In the genomic region with DNA sequence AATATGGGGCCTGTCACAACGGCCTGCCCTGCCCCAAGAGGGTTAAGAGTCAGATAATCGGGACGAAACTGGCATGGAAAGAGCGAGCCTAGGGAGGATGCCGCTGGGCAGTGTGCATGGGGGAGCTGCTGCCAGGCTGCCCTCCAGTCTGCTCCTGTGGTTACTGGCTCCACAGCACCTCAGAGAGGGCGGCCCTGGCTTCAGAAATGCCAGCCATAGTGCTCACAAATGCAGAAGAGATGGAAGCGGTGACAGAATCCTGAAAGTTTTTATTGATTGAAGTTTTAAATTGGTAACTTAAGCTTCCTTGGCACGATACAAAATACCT, we compare ENCODE assay signal across 16 cellular contexts. TPM values are rescaled to one million over a fixed set of nuclear protein-coding genes. Genes with fewer than 3 reads are reported as not detected.
DNase-seq lines count a peak whose midpoint lies in the region; ATAC-seq and TF ChIP-seq lines count a peak whose summit lies in the region.
"Had no signal": no experiment of that assay in that cellular context is flagged by ENCODE, and none has a peak within 500 bp of the region (broad histone marks: within the 10 kb centered on the region; RNA-seq: fewer than 3 reads in every experiment).

No MANE protein-coding gene starts in this region.

- intact Hi-C loops in activated CD4-positive, alpha-beta T cell treated with anti-CD3 and anti-CD28 coated beads, Interleukin-2, amount 10 ng/mL, durations not matched to agents 24 days and 14 days (cut with micrococcal nuclease) = loop anchor here (1.0 to 10.0 kb wide), 2 partner anchors 132 to 210 kb away; no protein-coding TSS in a partner anchor
- intact Hi-C loops in transverse colon (cut with DNase I; ENCODE audit: low total_unique reads) = loop anchor here (10.0 kb wide), 1 partner anchor 132 kb away; no protein-coding TSS in a partner anchor

- TF ChIP-seq CTCF in VCaP (conservative IDR thresholded peaks at IDR 0.05) (no peak), progenitor cell of endocrine pancreas (IDR thresholded peaks at IDR 0.05; ENCODE audit: unreplicated experiment) (no peak), transverse colon (IDR thresholded peaks at IDR 0.05) (no peak)

- no peak for ATAC-seq in GM18511 (IDR thresholded peaks at IDR 0.05; ENCODE audit: unreplicated experiment)

- CTCF ChIA-PET in activated CD4-positive, alpha-beta T cell treated with anti-CD3 and anti-CD28 coated beads, Interleukin-2, amount 10 ng/mL, durations not matched to agents 7 days and 5 days (lab: Charles Lee) = interaction anchor here (1.0 to 1.4 kb wide), 3 partner anchors 9 to 28 kb away, joined by 3 to 4 read pairs (median 3); no protein-coding TSS in a partner anchor

- peak overlapping the region; percentile 54 for H3K27ac Mint-ChIP-seq in activated CD4-positive, alpha-beta T cell treated with anti-CD3 and anti-CD28 coated beads, Interleukin-2, amount 10 ng/mL, durations not matched to agents 7 days and 5 days
- no peak overlapping the region for H3K27ac Mint-ChIP-seq in activated CD4-positive, alpha-beta T cell treated with anti-CD3 and anti-CD28 coated beads, Interleukin-2, amount 10 ng/mL, durations not matched to agents 24 days and 14 days
- H3K27ac Mint-ChIP-seq in progenitor cell of endocrine pancreas = peak overlapping the region; percentile 18

- peaks cover 10% of the 10 kb centered on the region for H3K4me1 Mint-ChIP-seq in activated CD4-positive, alpha-beta T cell treated with anti-CD3 and anti-CD28 coated beads, Interleukin-2, amount 10 ng/mL, durations not matched to agents 7 days and 5 days
- peaks cover 14% of the 10 kb centered on the region for H3K4me1 Mint-ChIP-seq in activated CD4-positive, alpha-beta T cell treated with anti-CD3 and anti-CD28 coated beads, Interleukin-2, amount 10 ng/mL, durations not matched to agents 24 days and 14 days
- no peaks in the 10 kb centered on the region for H3K4me1 Mint-ChIP-seq in progenitor cell of endocrine pancreas (ENCODE audit: low read depth)

- no peaks in the 10 kb centered on the region for H3K9me3 Mint-ChIP-seq in activated CD4-positive, alpha-beta T cell treated with anti-CD3 and anti-CD28 coated beads, Interleukin-2, amount 10 ng/mL, durations not matched to agents 7 days and 5 days
- no peaks in the 10 kb centered on the region for H3K9me3 Mint-ChIP-seq in activated CD4-positive, alpha-beta T cell treated with anti-CD3 and anti-CD28 coated beads, Interleukin-2, amount 10 ng/mL, durations not matched to agents 24 days and 14 days
- H3K9me3 Mint-ChIP-seq in progenitor cell of endocrine pancreas (ENCODE audit: low read depth) = no peaks in the 10 kb centered on the region

- POLR2A ChIA-PET in activated CD4-positive, alpha-beta T cell treated with anti-CD3 and anti-CD28 coated beads, Interleukin-2, amount 10 ng/mL, durations not matched to agents 7 days and 5 days (lab: Charles Lee) = no interaction called here

- no peak overlapping the region for H3K4me3 Mint-ChIP-seq in activated CD4-positive, alpha-beta T cell treated with anti-CD3 and anti-CD28 coated beads, Interleukin-2, amount 10 ng/mL, durations not matched to agents 7 days and 5 days
- no peak overlapping the region for H3K4me3 Mint-ChIP-seq in activated CD4-positive, alpha-beta T cell treated with anti-CD3 and anti-CD28 coated beads, Interleukin-2, amount 10 ng/mL, durations not matched to agents 24 days and 14 days
- H3K4me3 Mint-ChIP-seq in progenitor cell of endocrine pancreas (ENCODE audit: low read depth) = no peak overlapping the region

- no peak for TF ChIP-seq POLR2A in transverse colon (IDR thresholded peaks at IDR 0.05)

- no peak for TF ChIP-seq EP300 in transverse colon (IDR thresholded peaks at IDR 0.05; ENCODE audit: low read depth)

- DNase-seq in activated CD4-positive, alpha-beta T cell treated with anti-CD3 and anti-CD28 coated beads, Interleukin-2, amount 10 ng/mL, durations not matched to agents 7 days and 5 days = no peak
- no peak for DNase-seq in activated CD4-positive, alpha-beta T cell treated with anti-CD3 and anti-CD28 coated beads, Interleukin-2, amount 10 ng/mL, durations not matched to agents 24 days and 14 days
- peak; percentile 37 for DNase-seq in islet precursor cell
- no peak for DNase-seq in progenitor cell of endocrine pancreas (ENCODE audit: low spot score, unreplicated experiment)
- DNase-seq in kidney glomerular epithelial cell (lab: John Stamatoyannopoulos, UW) = no peak
- DNase-seq in transverse colon = no peak
- DNase-seq: DND-41, GF-D8, GOT3, MG63, NCI-H1105, NCI-H187 treated with DMSO at 0.1 percent for 48 hours, NCI-H446 had no signal

- H3K27ac ChIP-seq in VCaP = peak overlapping the region; percentile 70
- H3K27ac ChIP-seq in transverse colon = no peak overlapping the region
- H3K27ac ChIP-seq: KMS-11 had no signal

- peaks cover 0 to 8% (median 4%) of the 10 kb centered on the region in 4 donors for H3K36me3 ChIP-seq in transverse colon

- no peaks in the 10 kb centered on the region for H3K9me3 ChIP-seq in transverse colon
- H3K9me3 ChIP-seq: MG63 had no signal

- H3K4me3 ChIP-seq in transverse colon = no peak overlapping the region
- H3K4me3 ChIP-seq: MG63 had no signal

- in situ Hi-C loops in transverse colon (cut with MboI; ENCODE audit: low pct_ligation_motif_present in 1 of 4, low pct_unique_long_range_greater_than_20kb in 1 of 4, low sequenced_read_pairs in 3 of 4) = loop anchor here in 2 of 4 donors (10.0 kb wide), 2 partner anchors 202 to 212 kb away; no protein-coding TSS in a partner anchor

- H3K27me3 ChIP-seq in transverse colon = no peaks in the 10 kb centered on the region
- H3K27me3 ChIP-seq: MG63 had no signal

- H3K27me3 Mint-ChIP-seq in activated CD4-positive, alpha-beta T cell treated with anti-CD3 and anti-CD28 coated beads, Interleukin-2, amount 10 ng/mL, durations not matched to agents 7 days and 5 days = no peaks in the 10 kb centered on the region
- H3K27me3 Mint-ChIP-seq in activated CD4-positive, alpha-beta T cell treated with anti-CD3 and anti-CD28 coated beads, Interleukin-2, amount 10 ng/mL, durations not matched to agents 24 days and 14 days = no peaks in the 10 kb centered on the region
- no peaks in the 10 kb centered on the region for H3K27me3 Mint-ChIP-seq in progenitor cell of endocrine pancreas

- 80 to 90% methylated on average over 8 of the region's 8 CpGs for WGBS in transverse colon (ENCODE audit: low coverage in 1 of 2), 2 donors

- peaks cover 0 to 17% (median 2%) of the 10 kb centered on the region in 4 donors for H3K4me1 ChIP-seq in transverse colon

- peaks cover 37% of the 10 kb centered on the region for H3K36me3 Mint-ChIP-seq in activated CD4-positive, alpha-beta T cell treated with anti-CD3 and anti-CD28 coated beads, Interleukin-2, amount 10 ng/mL, durations not matched to agents 7 days and 5 days (ENCODE audit: low read depth)
- H3K36me3 Mint-ChIP-seq in activated CD4-positive, alpha-beta T cell treated with anti-CD3 and anti-CD28 coated beads, Interleukin-2, amount 10 ng/mL, durations not matched to agents 24 days and 14 days (ENCODE audit: low read depth) = peaks cover 42% of the 10 kb centered on the region
- H3K36me3 Mint-ChIP-seq in progenitor cell of endocrine pancreas (ENCODE audit: insufficient read depth) = peaks cover 6% of the 10 kb centered on the region

RNA-seq across cellular contexts. Expression of gene VAPB, which starts 57.9 kb away (rescaled TPM):
- 10 to 100 TPM; 31.0 to 39.1 TPM for total RNA-seq in activated CD4-positive, alpha-beta T cell treated with anti-CD3 and anti-CD28 coated beads, Interleukin-2, amount 10 ng/mL, durations not matched to agents 7 days and 5 days
- 35.0 and 36.5 TPM in 2 replicates for total RNA-seq in activated CD4-positive, alpha-beta T cell treated with anti-CD3 and anti-CD28 coated beads, Interleukin-2, amount 10 ng/mL, durations not matched to agents 24 days and 14 days
- total RNA-seq in progenitor cell of endocrine pancreas = 53.8 and 56.3 TPM in 2 replicates
- 10 to 100 TPM; 11.6 to 44.8 (median 28.0) TPM for total RNA-seq in transverse colon
